Comparison of ENCODE assay signal across 28 cellular contexts in the genomic region with DNA sequence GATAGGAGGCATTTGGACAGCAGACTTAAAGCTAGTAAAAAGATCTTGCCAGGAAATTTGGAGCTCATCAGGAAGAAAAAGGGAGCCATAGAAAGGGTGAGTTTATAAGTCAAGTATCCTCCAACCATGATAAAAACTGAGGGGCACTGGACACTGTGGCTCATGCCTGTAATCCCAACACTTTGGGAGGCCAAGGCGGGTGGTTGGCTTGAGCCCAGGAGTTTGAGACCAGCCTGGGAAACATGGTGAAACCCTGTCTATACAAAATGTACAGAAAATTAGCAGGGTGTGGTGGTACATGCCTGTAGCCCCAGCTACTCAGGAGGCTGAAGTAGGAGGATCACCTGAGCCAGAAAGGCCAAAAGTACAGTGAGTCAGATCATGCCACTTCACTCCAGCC.
"Had no signal": no experiment of that assay in that cellular context is flagged by ENCODE, and none has a peak within 500 bp of the region (broad histone marks: within the 10 kb centered on the region; RNA-seq: fewer than 3 reads in every experiment).

No MANE protein-coding gene starts in this region.

- H3K27ac Mint-ChIP-seq: activated B cell treated with CpG ODN at 0.5 μM for 24 hours; activated CD4-positive, alpha-beta T cell treated with anti-CD3 and anti-CD28 coated beads, Interleukin-2, amount 10 ng/mL, durations not matched to agents 24 days and 14 days; activated naive CD8-positive, alpha-beta T cell treated with anti-CD3 and anti-CD28 coated beads, Interleukin-2, amount 10 ng/mL, durations not matched to agents 7 days and 5 days; activated T-helper 2 cell treated with anti-CD3 and anti-CD28 coated beads, Interferon-gamma antibody, Interleukin-2, Interleukin-4, amounts not matched to agents 10 μg/mL and 5 μg/mL and 100 μg/mL, durations not matched to agents 14 hours and 24 hours and 36 hours had no signal

- ATAC-seq: activated CD8-positive, alpha-beta memory T cell treated with anti-CD3 and anti-CD28 coated beads, Interleukin-2, amount 10 ng/mL, durations not matched to agents 7 days and 5 days; activated T-cell treated with anti-CD3 and anti-CD28 coated beads, Interleukin-2, amount 50 U/mL, for 4 hours had no signal

- H3K4me1 Mint-ChIP-seq: activated B cell treated with CpG ODN at 0.5 μM for 24 hours had no signal

- H3K4me3 ChIP-seq: adrenal gland, Peyer's patch, SJCRH30 had no signal

- H3K27me3 Mint-ChIP-seq: activated B cell treated with CpG ODN at 0.5 μM for 24 hours; activated CD4-positive, alpha-beta T cell treated with anti-CD3 and anti-CD28 coated beads, Interleukin-2, amount 10 ng/mL, durations not matched to agents 24 days and 14 days; activated CD8-positive, alpha-beta memory T cell treated with anti-CD3 and anti-CD28 coated beads, Interleukin-2, amount 10 ng/mL, durations not matched to agents 7 days and 5 days; activated naive CD8-positive, alpha-beta T cell treated with anti-CD3 and anti-CD28 coated beads, Interleukin-2, amount 10 ng/mL, durations not matched to agents 7 days and 5 days had no signal

- H3K9me3 ChIP-seq: adrenal gland, Peyer's patch, SJCRH30, SK-N-SH had no signal

- H3K9ac ChIP-seq: KMS-11, SK-N-SH had no signal

- DNase-seq: activated B cell treated with CpG ODN at 0.5 μM for 24 hours; activated CD4-positive, alpha-beta T cell treated with anti-CD3 and anti-CD28 coated beads for 1 hour; activated CD4-positive, alpha-beta T cell treated with anti-CD3 and anti-CD28 coated beads, Interleukin-2, amount 10 ng/mL, durations not matched to agents 24 days and 14 days; activated CD4-positive, alpha-beta T cell treated with anti-CD3 and anti-CD28 coated beads, Interleukin-2, amount 50 U/mL, for 48 hours; activated CD8-positive, alpha-beta memory T cell treated with anti-CD3 and anti-CD28 coated beads, Interleukin-2, amount 10 ng/mL, durations not matched to agents 7 days and 5 days; activated gamma-delta T cell treated with Interleukin-2 at 50 U/mL for 16 hours; activated naive CD4-positive, alpha-beta T cell treated with anti-CD3 and anti-CD28 coated beads, Interleukin-2, amount 50 U/mL, for 16 hours; activated naive CD8-positive, alpha-beta T cell treated with anti-CD3 and anti-CD28 coated beads, Interleukin-2, amount 10 ng/mL, durations not matched to agents 7 days and 5 days; activated T-cell treated with anti-CD3 and anti-CD28 coated beads, Interleukin-2, amount 50 U/mL, for 4 hours; adrenal gland; anterior cingulate cortex; MV-4-11; NCI-H1092 treated with DMSO at 0.1 percent for 48 hours; NCI-H1436; NCI-H1694 treated with DMSO at 0.1 percent for 48 hours; NCI-H2029 treated with DMSO at 0.1 percent for 48 hours; NCI-H345; NCI-H510A; NCI-H526 treated with DMSO at 0.1 percent for 48 hours; Peyer's patch; Right ventricle myocardium superior; SJCRH30; SK-N-SH; T-helper 1 cell; T-helper 9 cell had no signal

- H3K27ac ChIP-seq: adrenal gland, KMS-11, Peyer's patch, RWPE1, SJCRH30 had no signal

- H3K27me3 ChIP-seq: adrenal gland, Peyer's patch, SJCRH30 had no signal

- H3K4me3 Mint-ChIP-seq: activated B cell treated with CpG ODN at 0.5 μM for 24 hours; activated CD4-positive, alpha-beta T cell treated with anti-CD3 and anti-CD28 coated beads, Interleukin-2, amount 10 ng/mL, durations not matched to agents 24 days and 14 days; activated CD8-positive, alpha-beta memory T cell treated with anti-CD3 and anti-CD28 coated beads, Interleukin-2, amount 10 ng/mL, durations not matched to agents 7 days and 5 days; activated naive CD8-positive, alpha-beta T cell treated with anti-CD3 and anti-CD28 coated beads, Interleukin-2, amount 10 ng/mL, durations not matched to agents 7 days and 5 days; activated T-cell treated with anti-CD3 and anti-CD28 coated beads, Interleukin-2, amount 50 U/mL, for 4 hours had no signal

- H3K4me1 ChIP-seq: adrenal gland, Peyer's patch, SJCRH30 had no signal

- H3K4me2 ChIP-seq: KMS-11, SK-N-SH had no signal

- H3K9me3 Mint-ChIP-seq: activated B cell treated with CpG ODN at 0.5 μM for 24 hours; activated naive CD8-positive, alpha-beta T cell treated with anti-CD3 and anti-CD28 coated beads, Interleukin-2, amount 10 ng/mL, durations not matched to agents 7 days and 5 days; activated T-cell treated with anti-CD3 and anti-CD28 coated beads, Interleukin-2, amount 50 U/mL, for 4 hours; activated T-helper 2 cell treated with anti-CD3 and anti-CD28 coated beads, Interferon-gamma antibody, Interleukin-2, Interleukin-4, amounts not matched to agents 10 μg/mL and 5 μg/mL and 100 μg/mL, durations not matched to agents 14 hours and 24 hours and 36 hours had no signal
